Comparison of ENCODE assay signal across 34 cellular contexts in the genomic region with DNA sequence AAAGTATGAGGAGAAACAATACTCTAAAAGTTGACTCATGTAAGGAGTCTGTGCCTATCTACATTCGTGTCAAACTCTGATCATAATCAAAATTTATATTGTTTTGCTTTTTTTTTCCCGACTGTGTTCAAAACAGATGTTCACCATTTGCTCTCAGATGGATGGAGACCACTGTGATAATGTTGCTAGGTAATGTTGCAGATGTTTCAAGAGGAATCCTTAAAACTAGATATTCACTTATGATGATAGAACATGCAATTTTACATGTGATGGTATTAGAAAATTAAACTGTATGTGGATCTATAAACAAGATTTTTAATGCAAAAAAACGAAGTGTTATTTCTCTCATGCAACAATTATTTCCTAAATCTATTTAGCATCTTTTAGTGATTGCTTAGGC.
"Had no signal": no experiment of that assay in that cellular context is flagged by ENCODE, and none has a peak within 500 bp of the region (broad histone marks: within the 10 kb centered on the region; RNA-seq: fewer than 3 reads in every experiment).

No MANE protein-coding gene starts in this region.

- H3K9ac ChIP-seq: KMS-11 had no signal

- H3K27me3 ChIP-seq: MG63 had no signal

- H3K36me3 ChIP-seq: MG63 had no signal

- DNase-seq: Karpas-422, Kasumi-1, MG63, MM.1S, MV-4-11, NCI-H1048, NCI-H1092, NCI-H1092 treated with DMSO at 0.1 percent for 48 hours, NCI-H1105, NCI-H1105 treated with DMSO at 0.1 percent for 48 hours, NCI-H1417, NCI-H1417 treated with DMSO at 0.1 percent for 48 hours, NCI-H1436, NCI-H1436 treated with DMSO at 0.1 percent for 48 hours, NCI-H146, NCI-H1694, NCI-H1694 treated with DMSO at 0.1 percent for 48 hours, NCI-H187, NCI-H187 treated with DMSO at 0.1 percent for 48 hours, NCI-H1930, NCI-H2029, NCI-H2029 treated with DMSO at 0.1 percent for 48 hours, NCI-H2081, NCI-H2081 treated with DMSO at 0.1 percent for 48 hours, NCI-H2107, NCI-H2171, NCI-H2227 treated with DMSO at 0.1 percent for 48 hours, NCI-H226, NCI-H345, NCI-H446, NCI-H446 treated with DMSO at 0.1 percent for 48 hours, NCI-H510A, NCI-H510A treated with DMSO at 0.1 percent for 48 hours had no signal

- H3K9me3 ChIP-seq: MG63 had no signal

- H3K4me2 ChIP-seq: KMS-11 had no signal

- H3K4me3 ChIP-seq: MG63 had no signal

- H3K27ac ChIP-seq: KMS-11 had no signal
